9 cellular contexts compared by ENCODE assay signal in the genomic region with DNA sequence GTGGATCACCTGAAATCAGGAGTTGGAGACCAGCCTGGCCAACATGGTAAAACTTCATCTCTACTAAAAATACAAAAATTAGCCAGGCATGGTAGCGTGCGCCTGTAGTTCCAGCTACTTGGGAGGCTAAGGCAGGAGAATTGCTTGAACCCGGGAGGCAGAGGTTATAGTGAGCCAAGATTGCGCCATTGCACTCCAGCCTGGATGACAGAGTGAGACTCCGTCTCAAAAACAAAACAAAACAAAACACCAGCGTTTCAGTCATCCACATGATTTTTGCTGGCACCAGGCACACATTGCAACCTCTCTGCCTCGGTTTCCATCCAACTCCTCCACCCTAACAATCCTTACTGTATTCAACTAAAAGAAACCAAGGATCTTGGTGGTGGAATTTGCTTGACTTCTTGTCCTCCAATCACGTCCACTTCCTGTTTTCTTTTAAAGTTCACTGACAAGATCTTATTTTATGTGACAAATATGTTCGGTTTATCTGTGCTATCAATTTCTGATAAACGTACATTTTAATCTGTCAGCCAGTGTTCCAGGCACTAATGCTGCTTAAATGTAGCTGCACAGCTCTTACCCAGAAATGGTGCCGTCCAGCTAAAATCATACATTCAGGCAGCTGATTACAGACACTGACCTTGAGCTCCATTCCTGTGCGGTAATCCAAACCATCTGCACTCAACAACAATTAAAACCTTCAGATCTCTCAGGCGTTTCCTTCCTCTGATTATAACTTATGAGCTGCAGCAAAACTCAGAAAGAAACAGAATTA. TPM values are rescaled to one million over a fixed set of nuclear protein-coding genes. Genes with fewer than 3 reads are reported as not detected.
DNase-seq lines count a peak whose midpoint lies in the region; ATAC-seq and TF ChIP-seq lines count a peak whose summit lies in the region.
"Had no signal": no experiment of that assay in that cellular context is flagged by ENCODE, and none has a peak within 500 bp of the region (broad histone marks: within the 10 kb centered on the region; RNA-seq: fewer than 3 reads in every experiment).

No MANE protein-coding gene starts in this region.

- peak overlapping the region; percentile 62 for H3K4me3 ChIP-seq in adipocyte (ENCODE audit: low read length)
- peak overlapping the region; percentile 22 for H3K4me3 ChIP-seq in lower lobe of right lung
- H3K4me3 ChIP-seq in vagina: no peak overlapping the region

- H3K36me3 Mint-ChIP-seq in stimulated activated naive CD8-positive, alpha-beta T cell treated with anti-CD3 and anti-CD28 coated beads, Interleukin-15, Interleukin-2, amounts not matched to agents 100 ng/mL and 50 ng/mL, for 24 hours (ENCODE audit: low read depth): no peaks in the 10 kb centered on the region

- H3K27me3 Mint-ChIP-seq in stimulated activated naive CD8-positive, alpha-beta T cell treated with anti-CD3 and anti-CD28 coated beads, Interleukin-15, Interleukin-2, amounts not matched to agents 100 ng/mL and 50 ng/mL, for 24 hours: no peaks in the 10 kb centered on the region

- peak overlapping the region; percentile 75 for H3K27ac Mint-ChIP-seq in stimulated activated naive CD8-positive, alpha-beta T cell treated with anti-CD3 and anti-CD28 coated beads, Interleukin-15, Interleukin-2, amounts not matched to agents 100 ng/mL and 50 ng/mL, for 24 hours
- H3K27ac Mint-ChIP-seq: activated T-helper 1 cell treated with anti-CD3 and anti-CD28 coated beads, Interleukin-12 subunit alpha, Interleukin-12 subunit beta, Interleukin-2, Interleukin-4 antibody, amounts not matched to agents 30 ng/mL and 10 ng/mL and 1 ng/mL, durations not matched to agents 14 hours and 24 hours and 36 hours had no signal

- DNase-seq in stimulated activated naive CD8-positive, alpha-beta T cell treated with anti-CD3 and anti-CD28 coated beads, Interleukin-15, Interleukin-2, amounts not matched to agents 100 U/mL and 50 U/mL, for 24 hours: no peak
- DNase-seq in adipocyte (ENCODE audit: low read depth): peak; percentile 59
- no peak for DNase-seq in lower lobe of right lung
- DNase-seq in vagina (ENCODE audit: extremely low spot score in 2 of 2): no peak
- DNase-seq in GF-D8 (lab: John Stamatoyannopoulos, UW): no peak

- H3K9me3 ChIP-seq in adipocyte (ENCODE audit: control insufficient read depth, low read length) (no peaks in the 10 kb centered on the region), lower lobe of right lung (no peaks in the 10 kb centered on the region), vagina (no peaks in the 10 kb centered on the region)

- peak overlapping the region; percentile 33 for H3K9ac ChIP-seq in adipocyte (ENCODE audit: low read length)

- no peak for TF ChIP-seq CTCF in lower lobe of right lung (IDR thresholded peaks at IDR 0.05)
- TF ChIP-seq CTCF in vagina (IDR thresholded peaks at IDR 0.05): no peak

- intact Hi-C loops in lower lobe of right lung (cut with DNase I): no loop called here
- intact Hi-C loops in vagina (cut with DNase I): no loop called here

- H3K36me3 ChIP-seq in adipocyte (ENCODE audit: control insufficient read depth, insufficient read depth, low read length, severe bottlenecking) (no peaks in the 10 kb centered on the region), lower lobe of right lung (no peaks in the 10 kb centered on the region), vagina (no peaks in the 10 kb centered on the region)

- ATAC-seq in stimulated activated naive CD8-positive, alpha-beta T cell treated with anti-CD3 and anti-CD28 coated beads, Interleukin-15, Interleukin-2, amounts not matched to agents 100 U/mL and 50 U/mL, for 24 hours: no peak
- peak in 1 of 2 donors; percentile 36 for ATAC-seq in lower lobe of right lung
- no peak for ATAC-seq in HG03469 (IDR thresholded peaks at IDR 0.05; ENCODE audit: unreplicated experiment)
- ATAC-seq in GM18858 (IDR thresholded peaks at IDR 0.05; ENCODE audit: unreplicated experiment): no peak

- H3K4me1 ChIP-seq in adipocyte (ENCODE audit: control insufficient read depth, insufficient read depth, low read length) (peaks cover 7% of the 10 kb centered on the region), lower lobe of right lung (peaks cover 33% of the 10 kb centered on the region), vagina (peaks cover 20% of the 10 kb centered on the region)

- peaks cover 21% of the 10 kb centered on the region for H3K4me1 Mint-ChIP-seq in stimulated activated naive CD8-positive, alpha-beta T cell treated with anti-CD3 and anti-CD28 coated beads, Interleukin-15, Interleukin-2, amounts not matched to agents 100 ng/mL and 50 ng/mL, for 24 hours (ENCODE audit: low read depth)

- peak overlapping the region; percentile 71 for H3K27ac ChIP-seq in lower lobe of right lung
- H3K27ac ChIP-seq in vagina: peak overlapping the region; percentile 1

- H3K27me3 ChIP-seq in adipocyte (replicated peaks; ENCODE audit: control insufficient read depth, insufficient read depth, low read length): no peaks in the 10 kb centered on the region
- no peaks in the 10 kb centered on the region for H3K27me3 ChIP-seq in lower lobe of right lung (ENCODE audit: low read depth)
- no peaks in the 10 kb centered on the region for H3K27me3 ChIP-seq in vagina

- no peak for TF ChIP-seq POLR2A in vagina (IDR thresholded peaks at IDR 0.05)

- peak overlapping the region; percentile 58 for H3K4me3 Mint-ChIP-seq in stimulated activated naive CD8-positive, alpha-beta T cell treated with anti-CD3 and anti-CD28 coated beads, Interleukin-15, Interleukin-2, amounts not matched to agents 100 ng/mL and 50 ng/mL, for 24 hours
- H3K4me3 Mint-ChIP-seq: activated T-helper 1 cell treated with anti-CD3 and anti-CD28 coated beads, Interleukin-12 subunit alpha, Interleukin-12 subunit beta, Interleukin-2, Interleukin-4 antibody, amounts not matched to agents 30 ng/mL and 10 ng/mL and 1 ng/mL, durations not matched to agents 14 hours and 24 hours and 36 hours had no signal

- no peaks in the 10 kb centered on the region for H3K9me3 Mint-ChIP-seq in stimulated activated naive CD8-positive, alpha-beta T cell treated with anti-CD3 and anti-CD28 coated beads, Interleukin-15, Interleukin-2, amounts not matched to agents 100 ng/mL and 50 ng/mL, for 24 hours
- H3K9me3 Mint-ChIP-seq: activated T-helper 1 cell treated with anti-CD3 and anti-CD28 coated beads, Interleukin-12 subunit alpha, Interleukin-12 subunit beta, Interleukin-2, Interleukin-4 antibody, amounts not matched to agents 30 ng/mL and 10 ng/mL and 1 ng/mL, durations not matched to agents 14 hours and 24 hours and 36 hours had no signal

RNA-seq across cellular contexts. Expression of gene RASSF3, which starts 26.7 kb away (rescaled TPM):
- total RNA-seq in lower lobe of right lung (82.7 TPM), vagina (29.5 TPM)

Comparison
In these comparisons a context has a peak if more than half of its experiments do, and no peak if none do; other contexts are left out.
1. H3K4me3 ChIP-seq: peak in adipocyte (single experiment) and lower lobe of right lung (single experiment); none in vagina (0 of 2).